15 cellular contexts compared by ENCODE assay signal in genomic region chr1:107016376-107016978, GRCh38. TPM values are rescaled to one million over a fixed set of nuclear protein-coding genes. Genes with fewer than 3 reads are reported as not detected.
DNase-seq lines count a peak whose midpoint lies in the region; ATAC-seq and TF ChIP-seq lines count a peak whose summit lies in the region.
"Had no signal": no experiment of that assay in that cellular context is flagged by ENCODE, and none has a peak within 500 bp of the region (broad histone marks: within the 10 kb centered on the region; RNA-seq: fewer than 3 reads in every experiment).

No MANE protein-coding gene starts in this region.

- CTCF ChIA-PET in PC-3 (lab: Charles Lee), result no interaction called here
- CTCF ChIA-PET in activated CD4-positive, alpha-beta T cell treated with anti-CD3 and anti-CD28 coated beads, Interleukin-2, amount 10 ng/mL, durations not matched to agents 7 days and 5 days (lab: Charles Lee), result no interaction called here

- TF ChIP-seq CTCF in PC-3 (conservative IDR thresholded peaks at IDR 0.05; ENCODE audit: low read depth, low read length), result no peak
- no peak for TF ChIP-seq CTCF in prostate gland (IDR thresholded peaks at IDR 0.05)
- no peak for TF ChIP-seq CTCF in smooth muscle cell (IDR thresholded peaks at IDR 0.05; ENCODE audit: borderline replicate concordance, insufficient read depth, poor library complexity, severe bottlenecking)

- peak overlapping the region; percentile 39 for H2AFZ ChIP-seq in PC-3 (ENCODE audit: low read length)
- no peak overlapping the region for H2AFZ ChIP-seq in smooth muscle cell (ENCODE audit: low read depth)

- no peaks in the 10 kb centered on the region for H3K27me3 ChIP-seq in PC-3 (ENCODE audit: low read length)
- H3K27me3 ChIP-seq in prostate gland (replicated peaks; ENCODE audit: insufficient read depth), result no peaks in the 10 kb centered on the region
- no peaks in the 10 kb centered on the region for H3K27me3 ChIP-seq in smooth muscle cell (ENCODE audit: low read depth)

- no peak overlapping the region for H3K4me3 ChIP-seq in PC-3 (ENCODE audit: low read length)
- H3K4me3 ChIP-seq in prostate gland, result no peak overlapping the region
- no peak overlapping the region for H3K4me3 ChIP-seq in smooth muscle cell
- H3K4me3 ChIP-seq: skin epidermis had no signal

- TF ChIP-seq POLR2A in prostate gland (IDR thresholded peaks at IDR 0.05), result no peak

- no peaks in the 10 kb centered on the region for H3K4me1 Mint-ChIP-seq in activated CD4-positive, alpha-beta T cell treated with anti-CD3 and anti-CD28 coated beads, Interleukin-2, amount 10 ng/mL, durations not matched to agents 7 days and 5 days
- H3K4me1 Mint-ChIP-seq: naive B cell had no signal

- H3K9me3 Mint-ChIP-seq in activated CD4-positive, alpha-beta T cell treated with anti-CD3 and anti-CD28 coated beads, Interleukin-2, amount 10 ng/mL, durations not matched to agents 7 days and 5 days, result no peaks in the 10 kb centered on the region
- H3K9me3 Mint-ChIP-seq: activated CD8-positive, alpha-beta T cell treated with anti-CD3 and anti-CD28 coated beads for 36 hours; effector memory CD8-positive, alpha-beta T cell; naive B cell had no signal

- H3K4me2 ChIP-seq in PC-3 (ENCODE audit: low read length), result no peak overlapping the region
- H3K4me2 ChIP-seq in smooth muscle cell, result no peak overlapping the region

- no TSS peak for BruUV-seq in PC-3 (replicated peaks; lab: Mats Ljungman, UMichigan)

- H3K36me3 ChIP-seq in PC-3 (ENCODE audit: low read depth, low read length) (no peaks in the 10 kb centered on the region), prostate gland (no peaks in the 10 kb centered on the region), smooth muscle cell (ENCODE audit: low read depth) (no peaks in the 10 kb centered on the region)

- H3K27me3 Mint-ChIP-seq in activated CD4-positive, alpha-beta T cell treated with anti-CD3 and anti-CD28 coated beads, Interleukin-2, amount 10 ng/mL, durations not matched to agents 7 days and 5 days, result peaks cover 5% of the 10 kb centered on the region

- H3K9me3 ChIP-seq in PC-3 (ENCODE audit: low read length) (no peaks in the 10 kb centered on the region), prostate gland (no peaks in the 10 kb centered on the region), smooth muscle cell (replicated peaks; ENCODE audit: low read depth) (no peaks in the 10 kb centered on the region)

- H3K27ac ChIP-seq in PC-3 (ENCODE audit: low read length) (no peak overlapping the region), prostate gland (no peak overlapping the region), smooth muscle cell (ENCODE audit: low read depth) (no peak overlapping the region)
- H3K27ac ChIP-seq: skin epidermis had no signal

- H3K4me1 ChIP-seq in PC-3 (ENCODE audit: insufficient read depth, low read length), result peaks cover 9% of the 10 kb centered on the region
- no peaks in the 10 kb centered on the region for H3K4me1 ChIP-seq in prostate gland (replicated peaks)
- no peaks in the 10 kb centered on the region for H3K4me1 ChIP-seq in smooth muscle cell (ENCODE audit: low read depth)

- POLR2A ChIA-PET in PC-3 (lab: Charles Lee; ENCODE audit: unreplicated experiment), result no interaction called here
- POLR2A ChIA-PET in activated CD4-positive, alpha-beta T cell treated with anti-CD3 and anti-CD28 coated beads, Interleukin-2, amount 10 ng/mL, durations not matched to agents 7 days and 5 days (lab: Charles Lee), result no interaction called here

- no peaks in the 10 kb centered on the region for H3K36me3 Mint-ChIP-seq in activated CD4-positive, alpha-beta T cell treated with anti-CD3 and anti-CD28 coated beads, Interleukin-2, amount 10 ng/mL, durations not matched to agents 7 days and 5 days (ENCODE audit: low read depth)
- H3K36me3 Mint-ChIP-seq: naive B cell had no signal

- WGBS in prostate gland, result 68% methylated on average over 3 of the region's 3 CpGs
- 85% methylated on average over 3 of the region's 3 CpGs for WGBS in smooth muscle cell (ENCODE audit: low lambda C conversion rate)

- no peaks in the 10 kb centered on the region for H3K9me2 ChIP-seq in PC-3 (replicated peaks; ENCODE audit: low read length)

- H3K27ac Mint-ChIP-seq in activated CD4-positive, alpha-beta T cell treated with anti-CD3 and anti-CD28 coated beads, Interleukin-2, amount 10 ng/mL, durations not matched to agents 7 days and 5 days, result no peak overlapping the region
- H3K27ac Mint-ChIP-seq: activated CD8-positive, alpha-beta T cell treated with anti-CD3 and anti-CD28 coated beads for 36 hours; effector memory CD8-positive, alpha-beta T cell; naive B cell had no signal

- DNase-seq in PC-3, result no peak
- DNase-seq in activated CD4-positive, alpha-beta T cell treated with anti-CD3 and anti-CD28 coated beads, Interleukin-2, amount 10 ng/mL, durations not matched to agents 7 days and 5 days, result no peak
- no peak for DNase-seq in prostate gland (ENCODE audit: low spot score)
- DNase-seq in NCI-H1417 treated with DMSO at 0.1 percent for 48 hours (lab: John Stamatoyannopoulos, UW), result no peak
- no peak for DNase-seq in smooth muscle cell (lab: John Stamatoyannopoulos, UW; ENCODE audit: unreplicated experiment)
- DNase-seq: activated CD8-positive, alpha-beta T cell treated with anti-CD3 and anti-CD28 coated beads for 36 hours; amygdala; effector memory CD8-positive, alpha-beta T cell; naive B cell; NCI-H2171 treated with DMSO at 0.1 percent for 48 hours; SHP77 had no signal

- no peaks in the 10 kb centered on the region for H3K79me2 ChIP-seq in PC-3 (ENCODE audit: low read length)
- no peaks in the 10 kb centered on the region for H3K79me2 ChIP-seq in smooth muscle cell (ENCODE audit: low read depth)

- ATAC-seq in GM18502 (IDR thresholded peaks at IDR 0.05; ENCODE audit: poor library complexity, unreplicated experiment) (peak; percentile 88), GM21423 (IDR thresholded peaks at IDR 0.05; ENCODE audit: unreplicated experiment) (peak; percentile 68), HG03039 (IDR thresholded peaks at IDR 0.05; ENCODE audit: unreplicated experiment) (peak; percentile 80), PC-3 (no peak)
- ATAC-seq: activated CD8-positive, alpha-beta T cell treated with anti-CD3 and anti-CD28 coated beads for 36 hours; effector memory CD8-positive, alpha-beta T cell had no signal

- intact Hi-C loops in PC-3 (cut with micrococcal nuclease) (no loop called here), prostate gland (cut with DNase I) (no loop called here)

- H4K20me1 ChIP-seq in PC-3 (ENCODE audit: low read length) (no peaks in the 10 kb centered on the region), smooth muscle cell (ENCODE audit: low read depth) (no peaks in the 10 kb centered on the region)

- H3K4me3 Mint-ChIP-seq in activated CD4-positive, alpha-beta T cell treated with anti-CD3 and anti-CD28 coated beads, Interleukin-2, amount 10 ng/mL, durations not matched to agents 7 days and 5 days, result no peak overlapping the region
- H3K4me3 Mint-ChIP-seq: activated CD8-positive, alpha-beta T cell treated with anti-CD3 and anti-CD28 coated beads for 36 hours; effector memory CD8-positive, alpha-beta T cell; naive B cell had no signal

- H3K9ac ChIP-seq in PC-3 (ENCODE audit: low read length) (no peak overlapping the region), smooth muscle cell (ENCODE audit: low read depth) (no peak overlapping the region)

- H3F3A ChIP-seq in PC-3 (ENCODE audit: low read length, unreplicated experiment), result no peaks in the 10 kb centered on the region
- no peaks in the 10 kb centered on the region for H3F3A ChIP-seq in smooth muscle cell (ENCODE audit: low read depth)

RNA-seq across cellular contexts. Expression of gene PRMT6, which starts 40.0 kb away (rescaled TPM):
- total RNA-seq in PC-3 (2014; rRNA removed) (20.5 and 20.7 TPM in 2 replicates), prostate gland (10 to 100 TPM; 19.9 to 20.4 TPM), smooth muscle cell (4.1 and 6.2 TPM in 2 replicates)
- total RNA-seq in activated CD4-positive, alpha-beta T cell treated with anti-CD3 and anti-CD28 coated beads, Interleukin-2, amount 10 ng/mL, durations not matched to agents 7 days and 5 days, result 10 to 100 TPM; 15.7 to 16.4 TPM
- 7.3 TPM in 2 replicates for polyA plus RNA-seq in smooth muscle cell
